Comparison of ENCODE assay signal across 33 cellular contexts in the genomic region with DNA sequence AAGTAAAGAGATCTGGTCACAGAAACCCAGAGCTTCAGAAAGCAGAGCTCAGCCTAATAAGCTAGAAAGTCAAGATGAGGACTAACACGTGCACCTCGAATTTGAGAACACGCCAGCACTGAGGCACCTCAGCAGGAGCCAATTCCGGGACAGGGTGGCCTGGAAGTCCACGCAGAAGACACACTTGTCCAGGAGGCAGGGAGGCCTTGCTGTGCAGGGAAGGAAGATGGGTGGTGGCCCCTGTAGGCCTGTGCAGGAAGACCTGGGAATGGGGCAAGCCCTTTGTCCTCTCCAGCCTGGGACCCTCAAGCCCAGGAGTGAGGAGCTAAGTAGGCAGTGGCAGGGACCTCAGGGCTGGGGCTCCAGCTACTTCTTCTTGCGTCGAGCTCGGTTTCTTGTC. TPM values are rescaled to one million over a fixed set of nuclear protein-coding genes. Genes with fewer than 3 reads are reported as not detected.
"Had no signal": no experiment of that assay in that cellular context is flagged by ENCODE, and none has a peak within 500 bp of the region (broad histone marks: within the 10 kb centered on the region; RNA-seq: fewer than 3 reads in every experiment).

No MANE protein-coding gene starts in this region.

- H3K4me3 Mint-ChIP-seq: dendritic cell treated with granulocyte-macrophage colony-stimulating factor and Interleukin-4, amounts not matched to agents 40 ng/mL and 50 ng/mL, for 4 days; endodermal cell; naive thymus-derived CD8-positive, alpha-beta T cell; nephron progenitor cell; stimulated activated naive B cell treated with anti-CD40 and anti-IgM and Interleukin-4, amounts not matched to agents 10 μg/mL and 1 μg/mL and 100 μg/mL, for 72 hours; stimulated activated naive CD8-positive, alpha-beta T cell treated with anti-CD3 and anti-CD28 coated beads, Interleukin-15, Interleukin-2, amounts not matched to agents 100 ng/mL and 50 ng/mL, for 24 hours had no signal

- H3K4me1 ChIP-seq: colonic mucosa, gastrocnemius medialis, heart left ventricle, left lung, prostate gland, right atrium auricular region, tibial nerve had no signal

- ATAC-seq: esophagus mucosa; gastrocnemius medialis; heart left ventricle; left cardiac atrium; left lung; naive thymus-derived CD8-positive, alpha-beta T cell; sciatic nerve; stimulated activated naive B cell treated with anti-CD40 and anti-IgM and Interleukin-4, amounts not matched to agents 10 μg/mL and 1 μg/mL and 100 μg/mL, for 72 hours had no signal

- H3K27ac ChIP-seq: colonic mucosa, epithelial cell of prostate, gastrocnemius medialis, heart left ventricle, hepatocyte, left lung, ovary, prostate gland, right atrium auricular region, thoracic aorta, tibial nerve, vagina had no signal

- H3K27ac Mint-ChIP-seq: dendritic cell treated with granulocyte-macrophage colony-stimulating factor and Interleukin-4, amounts not matched to agents 40 ng/mL and 50 ng/mL, for 4 days; endodermal cell; nephron progenitor cell; stimulated activated naive B cell treated with anti-CD40 and anti-IgM and Interleukin-4, amounts not matched to agents 10 μg/mL and 1 μg/mL and 100 μg/mL, for 72 hours; stimulated activated naive CD8-positive, alpha-beta T cell treated with anti-CD3 and anti-CD28 coated beads, Interleukin-15, Interleukin-2, amounts not matched to agents 100 ng/mL and 50 ng/mL, for 24 hours had no signal

- DNase-seq: colonic mucosa; effector CD8-positive, alpha-beta T cell; endodermal cell; foreskin fibroblast; gastrocnemius medialis; left cardiac atrium; mammary epithelial cell; nephron progenitor cell; occipital lobe; stimulated activated CD4-positive, alpha-beta T cell treated with anti-CD3 and anti-CD28 coated beads, Interleukin-4, amount 100 ng/mL, for 4 hours; stimulated activated naive B cell treated with anti-CD40 and anti-IgM and Interleukin-4, amounts not matched to agents 10 μg/mL and 1 μg/mL and 100 μg/mL, for 72 hours had no signal

- H3K36me3 ChIP-seq: colonic mucosa, gastrocnemius medialis, heart left ventricle, left lung, ovary, prostate gland, right atrium auricular region, thoracic aorta, tibial nerve, vagina had no signal

- H3K4me1 Mint-ChIP-seq: endodermal cell; naive thymus-derived CD8-positive, alpha-beta T cell; stimulated activated naive B cell treated with anti-CD40 and anti-IgM and Interleukin-4, amounts not matched to agents 10 μg/mL and 1 μg/mL and 100 μg/mL, for 72 hours had no signal

- H3K4me3 ChIP-seq: colonic mucosa, gastrocnemius medialis, heart left ventricle, hepatocyte, left lung, ovary, prostate gland, right atrium auricular region, thoracic aorta, tibial nerve, vagina had no signal

- H3K9me3 ChIP-seq: colonic mucosa, gastrocnemius medialis, heart left ventricle, left lung, ovary, prostate gland, right atrium auricular region, thoracic aorta, vagina had no signal

- H3K9me3 Mint-ChIP-seq: dendritic cell treated with granulocyte-macrophage colony-stimulating factor and Interleukin-4, amounts not matched to agents 40 ng/mL and 50 ng/mL, for 4 days; endodermal cell; nephron progenitor cell; stimulated activated naive CD8-positive, alpha-beta T cell treated with anti-CD3 and anti-CD28 coated beads, Interleukin-15, Interleukin-2, amounts not matched to agents 100 ng/mL and 50 ng/mL, for 24 hours had no signal

RNA-seq across cellular contexts. Expression of a gene that starts 16.3 kb away (rescaled TPM):
- total RNA-seq: colonic mucosa; esophagus mucosa; gastrocnemius medialis; glomerular endothelial cell; heart left ventricle; kidney epithelial cell; left cardiac atrium; left lung; lower leg skin; mammary epithelial cell; mesenteric fat pad; myocyte; naive thymus-derived CD8-positive, alpha-beta T cell; prostate gland; right atrium auricular region; sciatic nerve; skeletal muscle tissue; thoracic aorta; tibial nerve; ureter had no signal
- polyA plus RNA-seq: heart left ventricle, mammary epithelial cell, ovary had no signal
